ENCODE assay signal across 10 cellular contexts in genomic region chr11:116563028-116563712, GRCh38.
DNase-seq lines count a peak whose midpoint lies in the region; ATAC-seq and TF ChIP-seq lines count a peak whose summit lies in the region.
"Had no signal": no experiment of that assay in that cellular context is flagged by ENCODE, and none has a peak within 500 bp of the region (broad histone marks: within the 10 kb centered on the region; RNA-seq: fewer than 3 reads in every experiment).

No MANE protein-coding gene starts in this region.

- H3K4me3 Mint-ChIP-seq in WTC11: no peak overlapping the region
- H3K4me3 Mint-ChIP-seq: activated CD4-positive, alpha-beta memory T cell treated with anti-CD3 and anti-CD28 coated beads for 36 hours had no signal

- TF ChIP-seq CTCF in WTC11 (IDR thresholded peaks at IDR 0.05): no peak
- TF ChIP-seq CTCF in thyroid gland (IDR thresholded peaks at IDR 0.05): no peak
- TF ChIP-seq CTCF in GM13976 (IDR thresholded peaks at IDR 0.05; ENCODE audit: borderline replicate concordance, control extremely low read depth, extremely low read depth, insufficient read depth, missing control alignments): no peak

- no peaks in the 10 kb centered on the region for H3K27me3 ChIP-seq in thyroid gland

- 18 to 24% methylated on average over 10 of the region's 10 CpGs for WGBS in thyroid gland, 2 donors

- no peak overlapping the region for H3K27ac Mint-ChIP-seq in WTC11
- H3K27ac Mint-ChIP-seq: activated CD4-positive, alpha-beta memory T cell treated with anti-CD3 and anti-CD28 coated beads for 36 hours had no signal

- no peaks in the 10 kb centered on the region for H3K9me3 ChIP-seq in thyroid gland

- no peak overlapping the region for H3K4me3 ChIP-seq in thyroid gland (replicated peaks in 1 of 3)
- H3K4me3 ChIP-seq: PC-9 had no signal

- peaks cover 10% of the 10 kb centered on the region for H3K4me1 Mint-ChIP-seq in WTC11

- peak overlapping the region in 1 of 3 donors; percentile 30 for H3K27ac ChIP-seq in thyroid gland
- H3K27ac ChIP-seq: PC-9 had no signal

- CTCF ChIA-PET in WTC11 (lab: Charles Lee): interaction anchor here (1.1 kb wide), 1 partner anchor 169 kb away, joined by 3 read pairs; no protein-coding TSS in a partner anchor

- ATAC-seq in Right ventricle myocardium inferior: peak; percentile 68
- ATAC-seq in WTC11: no peak
- ATAC-seq in GM18498 (IDR thresholded peaks at IDR 0.05; ENCODE audit: unreplicated experiment): no peak
- ATAC-seq in HG03095 (IDR thresholded peaks at IDR 0.05; ENCODE audit: unreplicated experiment): no peak

- H3K4me1 ChIP-seq in thyroid gland: peaks cover 3 to 16% of the 10 kb centered on the region in 2 donors

- no peak for TF ChIP-seq POLR2A in thyroid gland (IDR thresholded peaks at IDR 0.05)

- H3K27me3 Mint-ChIP-seq in WTC11 (ENCODE audit: low read depth): peaks cover 4% of the 10 kb centered on the region; the same call in 1 of the 2 replicates

- peaks cover 4% of the 10 kb centered on the region for H3K9me3 Mint-ChIP-seq in WTC11
- H3K9me3 Mint-ChIP-seq: activated CD4-positive, alpha-beta memory T cell treated with anti-CD3 and anti-CD28 coated beads for 36 hours had no signal

- intact Hi-C loops in Right ventricle myocardium inferior (cut with DNase I) (no loop called here), cardiac septum (cut with DNase I) (no loop called here), thyroid gland (cut with DNase I) (no loop called here)

- in situ Hi-C loops in GM13976 (cut with MboI; ENCODE audit: low sequenced_read_pairs, unreplicated experiment): no loop called here

- POLR2A ChIA-PET in WTC11 (lab: Charles Lee): no interaction called here

- DNase-seq in Right ventricle myocardium inferior (ENCODE audit: missing footprints) (no peak), cardiac septum (ENCODE audit: low spot score) (no peak), WTC11 (ENCODE audit: low spot score) (no peak), islet precursor cell (peak; percentile 68), thyroid gland (peak; percentile 93 to 94), GM13976 (ENCODE audit: low spot score) (no peak)
- DNase-seq: activated CD4-positive, alpha-beta memory T cell treated with anti-CD3 and anti-CD28 coated beads for 36 hours; PC-9 had no signal

- H3K36me3 ChIP-seq in thyroid gland: no peaks in the 10 kb centered on the region

- no peaks in the 10 kb centered on the region for H3K36me3 Mint-ChIP-seq in WTC11
- H3K36me3 Mint-ChIP-seq: activated CD4-positive, alpha-beta memory T cell treated with anti-CD3 and anti-CD28 coated beads for 36 hours had no signal

TF ChIP-seq in WTC11, 78 proteins besides CTCF, POLR2A, EP300 and RAD21:
- 0 out of 2 replicates have a peak, but pooled peaks have one; percentile 8 for TF ChIP-seq GABPB1 (CRISPR knock-in tag; IDR thresholded peaks at IDR 0.05)
- no peak for TF ChIP-seq ZNF671 (CRISPR knock-in tag; IDR thresholded peaks at IDR 0.05)

Comparison
In these comparisons a context has a peak if more than half of its experiments do, and no peak if none do; other contexts are left out.
1. DNase-seq: peak in islet precursor cell (single experiment) and thyroid gland (2 of 2); none in Right ventricle myocardium inferior (single experiment), cardiac septum (single experiment), WTC11 (single experiment) and GM13976 (single experiment).